Comparison of ENCODE assay signal across 8 cellular contexts in the genomic region with DNA sequence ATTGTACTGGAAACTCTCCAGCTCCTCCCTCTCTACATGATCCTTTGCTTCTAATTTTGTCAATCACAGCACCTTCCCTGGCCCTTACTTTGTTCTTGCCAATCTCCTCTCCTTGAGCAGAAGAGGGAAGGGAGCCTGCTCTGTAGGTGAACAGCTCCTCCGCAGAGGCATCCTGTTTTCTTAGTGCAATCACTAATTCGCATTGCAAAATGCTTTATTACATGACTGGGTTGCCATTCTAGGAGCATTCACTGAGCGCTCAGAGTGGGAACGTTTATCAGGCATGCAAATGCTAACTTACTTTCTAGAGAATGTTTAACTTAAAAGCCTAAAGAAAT. TPM values are rescaled to one million over a fixed set of nuclear protein-coding genes. Genes with fewer than 3 reads are reported as not detected.
DNase-seq lines count a peak whose midpoint lies in the region; ATAC-seq and TF ChIP-seq lines count a peak whose summit lies in the region.

No MANE protein-coding gene starts in this region.

- H3K27me3 ChIP-seq in heart left ventricle (no peaks in the 10 kb centered on the region), stomach smooth muscle (ENCODE audit: control insufficient read depth in 1 of 2, insufficient read depth in 2 of 2, low read length in 2 of 2) (no peaks in the 10 kb centered on the region)

- TF ChIP-seq CTCF in heart left ventricle (IDR thresholded peaks at IDR 0.05) = no peak

- peaks cover 30 to 47% (median 38%) of the 10 kb centered on the region in 3 donors for H3K4me1 Mint-ChIP-seq in T-cell

- POLR2A ChIA-PET in T-cell (lab: Charles Lee) = interaction anchor here (0.6 to 1.1 kb wide), 2 partner anchors 206 to 350 kb away, joined by 3 to 4 read pairs; no protein-coding TSS in a partner anchor

- CTCF ChIA-PET in T-cell (lab: Charles Lee) = interaction anchor here (0.6 to 5.6 kb wide), 24 partner anchors 21 to 790 kb away, joined by 3 to 91 read pairs (median 4); a partner anchor contains a TSS

- no peak for ATAC-seq in heart left ventricle
- ATAC-seq in Right ventricle myocardium inferior = no peak
- ATAC-seq in T-cell (replicated peaks in 1 of 4) = peak; percentile 5 to 24 (median 12)
- ATAC-seq in GM21576 (IDR thresholded peaks at IDR 0.05; ENCODE audit: unreplicated experiment) = no peak
- ATAC-seq in GM18867 (IDR thresholded peaks at IDR 0.05; ENCODE audit: unreplicated experiment) = no peak

- H3K4me3 Mint-ChIP-seq in T-cell = peak overlapping the region; percentile 68 to 84 (median 79)

- H3K9me3 ChIP-seq in heart left ventricle = no peaks in the 10 kb centered on the region
- no peaks in the 10 kb centered on the region for H3K9me3 ChIP-seq in stomach smooth muscle (ENCODE audit: control insufficient read depth in 2 of 2, low read length in 2 of 2)

- H3K4me3 ChIP-seq in heart left ventricle (peak overlapping the region in 9 of 12 donors; percentile 45 to 100 (median 93)), iPS-11a (ENCODE audit: low read depth, low read length) (peak overlapping the region; percentile 36), stomach smooth muscle (ENCODE audit: low read length in 2 of 2) (peak overlapping the region; percentile 42 to 83)

- H3K27ac Mint-ChIP-seq in T-cell = peak overlapping the region; percentile 21 to 22

- no peaks in the 10 kb centered on the region for H3K9me3 Mint-ChIP-seq in T-cell

- H3K36me3 ChIP-seq in heart left ventricle = peaks cover 0 to 6% (median 0%) of the 10 kb centered on the region in 9 donors
- H3K36me3 ChIP-seq in stomach smooth muscle (ENCODE audit: control insufficient read depth in 2 of 2, insufficient read depth in 2 of 2, low read length in 2 of 2) = peaks cover 0 to 3% of the 10 kb centered on the region in 2 donors

- WGBS in heart left ventricle, 4 donors = 2 to 8% (median 7%) methylated on average over 4 of the region's 4 CpGs

- intact Hi-C loops in heart left ventricle (cut with DNase I) (loop anchor here (1.0 to 10.0 kb wide), 13 partner anchors 130 to 648 kb away; a partner anchor contains a TSS), Right ventricle myocardium inferior (cut with DNase I) (loop anchor here (1.0 to 5.0 kb wide), 4 partner anchors 65 to 350 kb away; no protein-coding TSS in a partner anchor)

- DNase-seq in heart left ventricle (no peak), Right ventricle myocardium inferior (ENCODE audit: missing footprints) (no peak), T-cell (no peak), A172 (ENCODE audit: low spot score) (no peak)

- H3K27me3 Mint-ChIP-seq in T-cell = peaks cover 0 to under 1% of the 10 kb centered on the region in 2 donors

- TF ChIP-seq POLR2A in heart left ventricle (IDR thresholded peaks at IDR 0.05) = no peak

- H3K27ac ChIP-seq in heart left ventricle (peak overlapping the region in 6 of 12 donors; percentile 14 to 99 (median 62)), stomach smooth muscle (ENCODE audit: low read length) (no peak overlapping the region)

- peaks cover 0 to 42% (median 24%) of the 10 kb centered on the region in 12 donors for H3K4me1 ChIP-seq in heart left ventricle
- H3K4me1 ChIP-seq in stomach smooth muscle (ENCODE audit: control insufficient read depth, insufficient read depth, low read length) = peaks cover 31% of the 10 kb centered on the region

- H3K9ac ChIP-seq in stomach smooth muscle (ENCODE audit: low read length in 2 of 2) = peak overlapping the region in 1 of 2 donors; percentile 58

- peaks cover 3% of the 10 kb centered on the region for H3K36me3 Mint-ChIP-seq in T-cell

RNA-seq across cellular contexts. Expression of a gene that starts 0.4 kb away (rescaled TPM):
- total RNA-seq in heart left ventricle = 10 to 100 TPM; 18.8 to 39.6 (median 23.4) TPM
- polyA plus RNA-seq in heart left ventricle = 10 to 100 TPM in 1 of 2 donors, 1 to 10 TPM in 1; 4.1 to 16.7 TPM
- total RNA-seq in Right ventricle myocardium inferior = 25.2 TPM
- total RNA-seq in T-cell = 10 to 100 TPM; 13.7 to 35.7 (median 31.1) TPM
- 12.4 and 14.7 TPM in 2 replicates for total RNA-seq in A172 (2014; rRNA removed; shearing (Covaris generic))

Comparison
In these comparisons a context has a peak if more than half of its experiments do, and no peak if none do; other contexts are left out.
1. ATAC-seq: peak in T-cell (4 of 4); none in heart left ventricle (0 of 4), Right ventricle myocardium inferior (single experiment), GM21576 (single experiment) and GM18867 (single experiment).
2. H3K4me3 ChIP-seq: peak in every context shown above with its lines; median percentile 93 in heart left ventricle; 62 in stomach smooth muscle; 36 in iPS-11a.